ENCODE assay signal across 1 cellular context in genomic region chr16:24463196-24463945, GRCh38.
TF ChIP-seq lines count a peak whose summit lies in the region.

No MANE protein-coding gene starts in this region.

TF ChIP-seq in GM23338, 12 proteins besides CTCF, POLR2A, EP300 and RAD21 (continued from another document):
- no peak for TF ChIP-seq ZNF462 (CRISPR knock-in tag; IDR thresholded peaks at IDR 0.05)
- no peak for TF ChIP-seq POLR2AphosphoS5 (IDR thresholded peaks at IDR 0.05; ENCODE audit: low read depth)
- no peak for TF ChIP-seq CREB1 (CRISPR knock-in tag; IDR thresholded peaks at IDR 0.05; ENCODE audit: low read depth)
- no peak for TF ChIP-seq ETS1 (IDR thresholded peaks at IDR 0.05)
